In the genomic region with DNA sequence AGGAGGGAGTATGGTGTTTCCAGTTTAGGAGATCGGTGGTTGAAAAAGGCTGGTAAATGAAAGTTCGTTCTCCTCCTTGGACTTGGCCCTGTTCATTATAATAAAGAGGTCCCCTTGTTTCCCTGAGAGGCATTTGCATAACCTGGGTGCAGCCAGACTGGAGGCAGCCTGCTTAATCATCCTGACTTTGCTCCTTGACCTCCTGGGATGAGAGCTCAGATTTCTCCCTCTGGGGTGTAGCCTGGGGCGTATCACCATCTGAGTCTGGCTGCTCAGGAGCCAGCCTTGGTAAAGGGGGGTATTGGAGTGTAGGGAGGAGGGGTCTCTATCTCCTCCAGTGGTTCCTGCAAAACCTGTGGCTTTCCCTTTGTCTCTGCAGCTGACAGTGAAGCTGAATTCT, we compare ENCODE assay signal across 20 cellular contexts.
"Had no signal": no experiment of that assay in that cellular context is flagged by ENCODE, and none has a peak within 500 bp of the region (broad histone marks: within the 10 kb centered on the region; RNA-seq: fewer than 3 reads in every experiment).

No MANE protein-coding gene starts in this region.

- ATAC-seq: effector memory CD8-positive, alpha-beta T cell; left lung; mucosa of descending colon; natural killer cell treated with Interleukin-12 subunit alpha and Interleukin-12 subunit beta and Interleukin-15 and Interleukin-18, amount 100 ng/mL, for 72 hours; sciatic nerve; stimulated activated memory B cell treated with anti-CD40 and anti-IgM and Interleukin-4, amounts not matched to agents 10 μg/mL and 1 μg/mL and 100 μg/mL, for 72 hours; stimulated activated naive CD8-positive, alpha-beta T cell treated with anti-CD3 and anti-CD28 coated beads, Interleukin-15, Interleukin-2, amounts not matched to agents 100 U/mL and 50 U/mL, for 24 hours had no signal

- H3K27me3 ChIP-seq: esophagus squamous epithelium, left lung, neutrophil, testis, tibial artery had no signal

- DNase-seq: dermis blood vessel endothelial cell; effector memory CD8-positive, alpha-beta T cell; erythroblast; esophagus squamous epithelium; head of caudate nucleus; left lung; mesenchymal stem cell; mucosa of descending colon; naive B cell; stimulated activated CD4-positive, alpha-beta T cell treated with anti-CD3 and anti-CD28 coated beads, Interleukin-4, amount 100 ng/mL, for 4 hours; stimulated activated naive CD8-positive, alpha-beta T cell treated with anti-CD3 and anti-CD28 coated beads, Interleukin-15, Interleukin-2, amounts not matched to agents 100 U/mL and 50 U/mL, for 24 hours; substantia nigra; testis; tibial artery had no signal

- H3K27ac ChIP-seq: coronary artery, esophagus squamous epithelium, left lung, neutrophil, parathyroid adenoma, tibial artery had no signal

- H2AFZ ChIP-seq: parathyroid adenoma had no signal

- H3K9me3 ChIP-seq: testis had no signal

- H3K9ac ChIP-seq: parathyroid adenoma had no signal

- H3K4me3 ChIP-seq: coronary artery, esophagus squamous epithelium, left lung, mucosa of descending colon, testis, tibial artery had no signal

- H3K4me1 ChIP-seq: esophagus squamous epithelium, parathyroid adenoma, testis, tibial artery had no signal

- H3K79me2 ChIP-seq: parathyroid adenoma had no signal

- H3K36me3 ChIP-seq: esophagus squamous epithelium, neutrophil, tibial artery had no signal
